Comparison of ENCODE assay signal across 8 cellular contexts in the genomic region with DNA sequence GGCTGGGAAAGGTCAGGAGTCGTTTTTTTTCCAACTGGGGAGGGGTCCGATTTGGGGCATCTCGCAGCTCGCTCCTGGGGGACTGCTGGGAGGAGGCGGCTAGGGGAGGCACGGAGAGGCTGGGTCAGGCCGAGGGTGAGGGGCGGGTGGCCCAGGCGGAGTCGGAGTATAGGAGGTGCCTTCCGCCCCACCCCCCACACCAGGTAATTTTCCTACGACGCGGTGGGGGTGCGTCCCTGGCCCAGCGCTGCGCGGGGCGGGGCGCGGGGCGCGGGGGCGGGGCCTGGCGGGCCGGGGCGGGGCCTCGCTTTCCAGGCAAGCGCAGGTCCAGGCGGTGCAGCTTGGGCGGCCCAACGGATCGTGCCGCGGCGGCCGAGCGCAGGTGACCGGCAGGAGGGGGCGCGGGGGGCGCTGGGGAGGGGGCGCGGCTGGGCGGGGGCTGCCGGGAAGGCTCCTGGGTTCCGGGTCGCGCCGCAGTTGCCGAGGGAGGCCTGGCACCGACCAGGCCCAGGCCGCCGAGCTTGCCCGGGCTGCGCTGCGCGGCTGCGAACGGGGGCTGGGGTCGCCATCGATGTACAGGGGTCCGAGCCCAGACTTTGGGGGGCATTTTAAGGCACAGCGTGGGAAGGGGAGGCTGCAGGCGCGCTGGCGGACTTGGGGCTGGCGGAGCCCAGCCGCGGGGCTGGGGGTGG. TPM values are rescaled to one million over a fixed set of nuclear protein-coding genes. Genes with fewer than 3 reads are reported as not detected.
A peak's percentile ranks its signal among the peaks of the same experiment; 100 is the strongest.
DNase-seq lines count a peak whose midpoint lies in the region; TF ChIP-seq lines count a peak whose summit lies in the region.

A gene with protein sequence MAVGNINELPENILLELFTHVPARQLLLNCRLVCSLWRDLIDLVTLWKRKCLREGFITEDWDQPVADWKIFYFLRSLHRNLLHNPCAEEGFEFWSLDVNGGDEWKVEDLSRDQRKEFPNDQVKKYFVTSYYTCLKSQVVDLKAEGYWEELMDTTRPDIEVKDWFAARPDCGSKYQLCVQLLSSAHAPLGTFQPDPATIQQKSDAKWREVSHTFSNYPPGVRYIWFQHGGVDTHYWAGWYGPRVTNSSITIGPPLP (plus strand): TSS at position 307 of the 692 bp plus-strand sequence. CDS start 959 bp downstream, outside the sequence.

- no peak for TF ChIP-seq POLR2A in uterus (IDR thresholded peaks at IDR 0.05)

- no peaks in the 10 kb centered on the region for H3K36me3 Mint-ChIP-seq in HFFc6 (ENCODE audit: low read depth)
- peaks cover under 1% of the 10 kb centered on the region for H3K36me3 Mint-ChIP-seq in activated naive CD4-positive, alpha-beta T cell treated with anti-CD3 and anti-CD28 coated beads, Interleukin-2, amount 50 U/mL, for 24 hours

- peaks cover 10% of the 10 kb centered on the region for H3K27me3 Mint-ChIP-seq in HFFc6 (ENCODE audit: insufficient read depth)
- no peaks in the 10 kb centered on the region for H3K27me3 Mint-ChIP-seq in activated naive CD4-positive, alpha-beta T cell treated with anti-CD3 and anti-CD28 coated beads, Interleukin-2, amount 50 U/mL, for 24 hours

- DNase-seq in GM03348 (ENCODE audit: low spot score) (peak; percentile 87), HFFc6 (no peak), RWPE1 (ENCODE audit: low spot score) (peak; percentile 73), cardiac muscle cell (ENCODE audit: low read depth in 1 of 2, low spot score in 1 of 2) (peak; percentile 10 to 75), posterior vena cava (ENCODE audit: low spot score) (no peak), uterus (peak; percentile 42 to 52), OCI-M1 (lab: John Stamatoyannopoulos, UW) (no peak)

- POLR2A ChIA-PET in RWPE1 (lab: Yijun Ruan, JAX; ENCODE audit: low non-redundant PET), result no interaction called here

- H3K27me3 ChIP-seq in cardiac muscle cell (peaks cover 20% of the 10 kb centered on the region), uterus (peaks cover 2 to 6% of the 10 kb centered on the region in 2 donors)

- H3K36me3 ChIP-seq in cardiac muscle cell, result peaks cover 12% of the 10 kb centered on the region
- no peaks in the 10 kb centered on the region for H3K36me3 ChIP-seq in uterus

- TF ChIP-seq CTCF in HFFc6 (IDR thresholded peaks at IDR 0.05) (no peak), RWPE1 (conservative IDR thresholded peaks at IDR 0.05; ENCODE audit: low read depth) (no peak), cardiac muscle cell (IDR thresholded peaks at IDR 0.05; ENCODE audit: low read depth, low read length) (no peak), uterus (IDR thresholded peaks at IDR 0.05) (no peak)

- H3K27ac ChIP-seq in RWPE1 (peak within 1 kb of the TSS; percentile 97), cardiac muscle cell (no peak within 1 kb of the TSS), uterus (peak within 1 kb of the TSS; percentile 47 to 67)

- intact Hi-C loops in posterior vena cava (cut with DNase I), result loop anchor here in 1 of 2 donors (5.0 kb wide), 1 partner anchor 63 kb away; no protein-coding TSS in a partner anchor
- intact Hi-C loops in uterus (cut with DNase I; ENCODE audit: low total_unique reads), result no loop called here

- H3K9me3 ChIP-seq in cardiac muscle cell (ENCODE audit: low read depth) (no peaks in the 10 kb centered on the region), uterus (no peaks in the 10 kb centered on the region)

- peak within 1 kb of the TSS; percentile 79 for H3K4me3 Mint-ChIP-seq in HFFc6
- peak within 1 kb of the TSS; percentile 79 for H3K4me3 Mint-ChIP-seq in activated naive CD4-positive, alpha-beta T cell treated with anti-CD3 and anti-CD28 coated beads, Interleukin-2, amount 50 U/mL, for 24 hours

- H3K27ac Mint-ChIP-seq in HFFc6, result no peak within 1 kb of the TSS
- H3K27ac Mint-ChIP-seq in activated naive CD4-positive, alpha-beta T cell treated with anti-CD3 and anti-CD28 coated beads, Interleukin-2, amount 50 U/mL, for 24 hours, result peak within 1 kb of the TSS; percentile 8

- CTCF ChIA-PET in RWPE1 (lab: Yijun Ruan, JAX), result interaction anchor here (0.6 to 2.5 kb wide), 3 partner anchors 8 to 13 kb away, joined by 4 to 9 read pairs (median 4); a partner anchor contains a TSS

- peaks cover 5% of the 10 kb centered on the region; the same call in 1 of the 2 replicates for H3K4me1 Mint-ChIP-seq in HFFc6 (ENCODE audit: low read depth)
- H3K4me1 Mint-ChIP-seq in activated naive CD4-positive, alpha-beta T cell treated with anti-CD3 and anti-CD28 coated beads, Interleukin-2, amount 50 U/mL, for 24 hours, result peaks cover 25% of the 10 kb centered on the region

- peaks cover 6% of the 10 kb centered on the region for H3K4me1 ChIP-seq in cardiac muscle cell (ENCODE audit: low read depth)
- H3K4me1 ChIP-seq in uterus, result peaks cover 0 to 10% of the 10 kb centered on the region in 2 donors

- no peaks in the 10 kb centered on the region for H3K9me3 Mint-ChIP-seq in HFFc6
- H3K9me3 Mint-ChIP-seq in activated naive CD4-positive, alpha-beta T cell treated with anti-CD3 and anti-CD28 coated beads, Interleukin-2, amount 50 U/mL, for 24 hours, result no peaks in the 10 kb centered on the region

- peak within 1 kb of the TSS; percentile 65 for H3K4me3 ChIP-seq in cardiac muscle cell
- peak within 1 kb of the TSS; percentile 50 to 85 for H3K4me3 ChIP-seq in uterus

RNA-seq across cellular contexts. Expression of the gene that starts here (rescaled TPM):
- total RNA-seq in HFFc6 (2021; fragmentation: NEBNext Ultra II Directional; extraction: Animal tissue kit (Norgen Biotek cat#: 25700)), result 10 to 100 TPM; 15.1 to 24.1 (median 18.9) TPM
- 53.0 and 58.8 TPM in 2 replicates for total RNA-seq in cardiac muscle cell
- polyA plus RNA-seq in cardiac muscle cell, result 43.6 and 57.0 TPM in 2 replicates
- total RNA-seq in posterior vena cava, result 10 to 100 TPM; 11.6 to 14.1 TPM
- total RNA-seq in uterus, result 10 to 100 TPM in 3 of 4 donors, 1 to 10 TPM in 1; 7.6 to 26.7 (median 17.6) TPM

Comparison
In these comparisons a context has a peak if more than half of its experiments do, and no peak if none do; other contexts are left out.
1. DNase-seq: peak in GM03348 (single experiment), RWPE1 (single experiment), cardiac muscle cell (2 of 2) and uterus (2 of 2); none in HFFc6 (single experiment), posterior vena cava (single experiment) and OCI-M1 (single experiment).